36 cellular contexts compared by ENCODE assay signal in genomic region chr10:109264004-109264403, GRCh38.
"Had no signal": no experiment of that assay in that cellular context is flagged by ENCODE, and none has a peak within 500 bp of the region (broad histone marks: within the 10 kb centered on the region; RNA-seq: fewer than 3 reads in every experiment).

No MANE protein-coding gene starts in this region.

- H3K27me3 Mint-ChIP-seq: activated B cell treated with CpG ODN at 0.5 μM for 24 hours; activated CD4-positive, alpha-beta memory T cell treated with anti-CD3 and anti-CD28 coated beads, Interleukin-2, amount 10 ng/mL, durations not matched to agents 7 days and 5 days; activated CD4-positive, alpha-beta T cell treated with anti-CD3 and anti-CD28 coated beads, Interleukin-2, amount 10 ng/mL, durations not matched to agents 24 days and 14 days; activated CD8-positive, alpha-beta memory T cell treated with anti-CD3 and anti-CD28 coated beads, Interleukin-2, amount 10 ng/mL, durations not matched to agents 7 days and 5 days; activated naive CD4-positive, alpha-beta T cell treated with anti-CD3 and anti-CD28 coated beads, Interleukin-2, amount 10 ng/mL, durations not matched to agents 7 days and 5 days; activated naive CD4-positive, alpha-beta T cell treated with anti-CD3 and anti-CD28 coated beads, Interleukin-2, amount 50 U/mL, for 24 hours; activated naive CD8-positive, alpha-beta T cell; activated naive CD8-positive, alpha-beta T cell treated with anti-CD3 and anti-CD28 coated beads, Interleukin-2, amount 10 ng/mL, durations not matched to agents 7 days and 5 days; activated naive CD8-positive, alpha-beta T cell treated with anti-CD3 and anti-CD28 coated beads, Interleukin-2, amount 50 U/mL, for 24 hours; activated T-cell treated with anti-CD3 and anti-CD28 coated beads, Interleukin-2, amount 50 U/mL, for 24 hours; central memory CD8-positive, alpha-beta T cell had no signal

- H3K4me3 Mint-ChIP-seq: activated B cell treated with CpG ODN at 0.5 μM for 24 hours; activated CD4-positive, alpha-beta memory T cell treated with anti-CD3 and anti-CD28 coated beads, Interleukin-2, amount 10 ng/mL, durations not matched to agents 7 days and 5 days; activated CD4-positive, alpha-beta T cell treated with anti-CD3 and anti-CD28 coated beads, Interleukin-2, amount 10 ng/mL, durations not matched to agents 24 days and 14 days; activated CD8-positive, alpha-beta memory T cell treated with anti-CD3 and anti-CD28 coated beads, Interleukin-2, amount 10 ng/mL, durations not matched to agents 7 days and 5 days; activated CD8-positive, alpha-beta T cell treated with anti-CD3 and anti-CD28 coated beads, Interleukin-2, amount 10 ng/mL, durations not matched to agents 7 days and 5 days; activated naive CD4-positive, alpha-beta T cell treated with anti-CD3 and anti-CD28 coated beads, Interleukin-2, amount 10 ng/mL, durations not matched to agents 7 days and 5 days; activated naive CD4-positive, alpha-beta T cell treated with anti-CD3 and anti-CD28 coated beads, Interleukin-2, amount 50 U/mL, for 24 hours; activated naive CD8-positive, alpha-beta T cell; activated naive CD8-positive, alpha-beta T cell treated with anti-CD3 and anti-CD28 coated beads, Interleukin-2, amount 10 ng/mL, durations not matched to agents 7 days and 5 days; activated naive CD8-positive, alpha-beta T cell treated with anti-CD3 and anti-CD28 coated beads, Interleukin-2, amount 50 U/mL, for 24 hours; activated T-cell treated with anti-CD3 and anti-CD28 coated beads, Interleukin-2, amount 50 U/mL, for 24 hours; brain; central memory CD8-positive, alpha-beta T cell; T-helper 1 cell treated with Interleukin-12 subunit alpha and Interleukin-12 subunit beta and Interleukin-4 antibody, amounts not matched to agents 30 μg/mL and 1 μg/mL, for 36 hours; T-helper 2 cell treated with Interferon-gamma antibody and Interleukin-4, amounts not matched to agents 5 μg/mL and 100 μg/mL, for 36 hours had no signal

- H3K4me1 Mint-ChIP-seq: activated B cell treated with CpG ODN at 0.5 μM for 24 hours; activated CD4-positive, alpha-beta memory T cell treated with anti-CD3 and anti-CD28 coated beads, Interleukin-2, amount 10 ng/mL, durations not matched to agents 7 days and 5 days; activated CD4-positive, alpha-beta T cell treated with anti-CD3 and anti-CD28 coated beads, Interleukin-2, amount 10 ng/mL, durations not matched to agents 24 days and 14 days; activated CD8-positive, alpha-beta memory T cell treated with anti-CD3 and anti-CD28 coated beads, Interleukin-2, amount 10 ng/mL, durations not matched to agents 7 days and 5 days; activated naive CD4-positive, alpha-beta T cell treated with anti-CD3 and anti-CD28 coated beads, Interleukin-2, amount 10 ng/mL, durations not matched to agents 7 days and 5 days; activated naive CD4-positive, alpha-beta T cell treated with anti-CD3 and anti-CD28 coated beads, Interleukin-2, amount 50 U/mL, for 24 hours; activated naive CD8-positive, alpha-beta T cell treated with anti-CD3 and anti-CD28 coated beads, Interleukin-2, amount 10 ng/mL, durations not matched to agents 7 days and 5 days; activated naive CD8-positive, alpha-beta T cell treated with anti-CD3 and anti-CD28 coated beads, Interleukin-2, amount 50 U/mL, for 24 hours; brain; central memory CD8-positive, alpha-beta T cell had no signal

- H3K9me3 ChIP-seq: ascending aorta had no signal

- DNase-seq: activated B cell treated with CpG ODN at 0.5 μM for 24 hours; activated CD4-positive, alpha-beta memory T cell treated with anti-CD3 and anti-CD28 coated beads, Interleukin-2, amount 10 ng/mL, durations not matched to agents 7 days and 5 days; activated CD4-positive, alpha-beta T cell treated with anti-CD3 and anti-CD28 coated beads for 4 hours; activated CD4-positive, alpha-beta T cell treated with anti-CD3 and anti-CD28 coated beads, Interleukin-2, amount 10 ng/mL, durations not matched to agents 24 days and 14 days; activated CD4-positive, alpha-beta T cell treated with anti-CD3 and anti-CD28 coated beads, Interleukin-2, amount 50 U/mL, for 1 hour; activated CD4-positive, alpha-beta T cell treated with anti-CD3 and anti-CD28 coated beads, Interleukin-2, amount 50 U/mL, for 4 hours; activated CD4-positive, CD25-positive, alpha-beta regulatory T cell treated with anti-CD3 and anti-CD28 coated beads, Interleukin-2, amount 50 U/mL, for 72 hours; activated CD8-positive, alpha-beta memory T cell treated with anti-CD3 and anti-CD28 coated beads for 24 hours; activated CD8-positive, alpha-beta memory T cell treated with anti-CD3 and anti-CD28 coated beads, Interleukin-2, amount 10 ng/mL, durations not matched to agents 7 days and 5 days; activated CD8-positive, alpha-beta memory T cell treated with anti-CD3 and anti-CD28 coated beads, Interleukin-2, amount 50 U/mL, for 48 hours; activated CD8-positive, alpha-beta T cell treated with anti-CD3 and anti-CD28 coated beads, Interleukin-2, amount 10 ng/mL, durations not matched to agents 7 days and 5 days; activated effector memory CD4-positive, alpha-beta T cell treated with Interleukin-2 at 50 U/mL for 16 hours; activated gamma-delta T cell; activated naive CD4-positive, alpha-beta T cell treated with anti-CD3 and anti-CD28 coated beads, Interleukin-2, amount 10 ng/mL, durations not matched to agents 7 days and 5 days; activated naive CD4-positive, alpha-beta T cell treated with Interleukin-2 at 50 U/mL for 16 hours; activated naive CD8-positive, alpha-beta T cell treated with anti-CD3 and anti-CD28 coated beads, Interleukin-2, amount 10 ng/mL, durations not matched to agents 7 days and 5 days; activated naive CD8-positive, alpha-beta T cell treated with anti-CD3 and anti-CD28 coated beads, Interleukin-2, amount 50 U/mL, for 24 hours; activated T-cell treated with anti-CD3 and anti-CD28 coated beads, Interleukin-2, amount 50 U/mL, for 24 hours; activated T-cell treated with anti-CD3 and anti-CD28 coated beads, Interleukin-2, amount 50 U/mL, for 48 hours; amygdala; anterior cingulate cortex; caudate nucleus; cerebellar nuclear complex; T-helper 1 cell; T-helper 2 cell; T-helper 9 cell had no signal

- H3K27ac ChIP-seq: ascending aorta, cardiac muscle cell, VCaP had no signal

- H3K36me3 Mint-ChIP-seq: activated CD8-positive, alpha-beta memory T cell treated with anti-CD3 and anti-CD28 coated beads, Interleukin-2, amount 10 ng/mL, durations not matched to agents 7 days and 5 days; activated naive CD4-positive, alpha-beta T cell treated with anti-CD3 and anti-CD28 coated beads, Interleukin-2, amount 10 ng/mL, durations not matched to agents 7 days and 5 days; activated naive CD4-positive, alpha-beta T cell treated with anti-CD3 and anti-CD28 coated beads, Interleukin-2, amount 50 U/mL, for 24 hours; activated naive CD8-positive, alpha-beta T cell; activated naive CD8-positive, alpha-beta T cell treated with anti-CD3 and anti-CD28 coated beads, Interleukin-2, amount 10 ng/mL, durations not matched to agents 7 days and 5 days; brain had no signal

- H3K4me3 ChIP-seq: ascending aorta, cardiac muscle cell had no signal

- H3K36me3 ChIP-seq: ascending aorta, cardiac muscle cell had no signal

- H3K27me3 ChIP-seq: ascending aorta, cardiac muscle cell had no signal

- ATAC-seq: activated CD8-positive, alpha-beta memory T cell treated with anti-CD3 and anti-CD28 coated beads, Interleukin-2, amount 10 ng/mL, durations not matched to agents 7 days and 5 days; activated CD8-positive, alpha-beta T cell treated with anti-CD3 and anti-CD28 coated beads, Interleukin-2, amount 10 ng/mL, durations not matched to agents 7 days and 5 days; activated naive CD8-positive, alpha-beta T cell treated with anti-CD3 and anti-CD28 coated beads, Interleukin-2, amount 50 U/mL, for 24 hours had no signal

- H3K9me3 Mint-ChIP-seq: activated CD4-positive, alpha-beta T cell treated with anti-CD3 and anti-CD28 coated beads, Interleukin-2, amount 10 ng/mL, durations not matched to agents 24 days and 14 days had no signal

- H3K4me1 ChIP-seq: ascending aorta had no signal

- H3K27ac Mint-ChIP-seq: activated B cell treated with CpG ODN at 0.5 μM for 24 hours; activated CD4-positive, alpha-beta memory T cell treated with anti-CD3 and anti-CD28 coated beads, Interleukin-2, amount 10 ng/mL, durations not matched to agents 7 days and 5 days; activated CD4-positive, alpha-beta T cell treated with anti-CD3 and anti-CD28 coated beads, Interleukin-2, amount 10 ng/mL, durations not matched to agents 24 days and 14 days; activated CD8-positive, alpha-beta memory T cell treated with anti-CD3 and anti-CD28 coated beads, Interleukin-2, amount 10 ng/mL, durations not matched to agents 7 days and 5 days; activated CD8-positive, alpha-beta T cell treated with anti-CD3 and anti-CD28 coated beads, Interleukin-2, amount 10 ng/mL, durations not matched to agents 7 days and 5 days; activated naive CD4-positive, alpha-beta T cell treated with anti-CD3 and anti-CD28 coated beads, Interleukin-2, amount 10 ng/mL, durations not matched to agents 7 days and 5 days; activated naive CD4-positive, alpha-beta T cell treated with anti-CD3 and anti-CD28 coated beads, Interleukin-2, amount 50 U/mL, for 24 hours; activated naive CD8-positive, alpha-beta T cell; activated naive CD8-positive, alpha-beta T cell treated with anti-CD3 and anti-CD28 coated beads, Interleukin-2, amount 10 ng/mL, durations not matched to agents 7 days and 5 days; activated naive CD8-positive, alpha-beta T cell treated with anti-CD3 and anti-CD28 coated beads, Interleukin-2, amount 50 U/mL, for 24 hours; activated T-cell treated with anti-CD3 and anti-CD28 coated beads, Interleukin-2, amount 50 U/mL, for 24 hours; activated T-helper 2 cell treated with anti-CD3 and anti-CD28 coated beads, Interferon-gamma antibody, Interleukin-2, Interleukin-4, amounts not matched to agents 10 μg/mL and 5 μg/mL and 100 μg/mL, durations not matched to agents 14 hours and 24 hours and 36 hours; brain; T-helper 1 cell treated with Interleukin-12 subunit alpha and Interleukin-12 subunit beta and Interleukin-4 antibody, amounts not matched to agents 30 μg/mL and 1 μg/mL, for 36 hours; T-helper 2 cell treated with Interferon-gamma antibody and Interleukin-4, amounts not matched to agents 5 μg/mL and 100 μg/mL, for 36 hours had no signal
